15 cellular contexts compared by ENCODE assay signal in the genomic region with DNA sequence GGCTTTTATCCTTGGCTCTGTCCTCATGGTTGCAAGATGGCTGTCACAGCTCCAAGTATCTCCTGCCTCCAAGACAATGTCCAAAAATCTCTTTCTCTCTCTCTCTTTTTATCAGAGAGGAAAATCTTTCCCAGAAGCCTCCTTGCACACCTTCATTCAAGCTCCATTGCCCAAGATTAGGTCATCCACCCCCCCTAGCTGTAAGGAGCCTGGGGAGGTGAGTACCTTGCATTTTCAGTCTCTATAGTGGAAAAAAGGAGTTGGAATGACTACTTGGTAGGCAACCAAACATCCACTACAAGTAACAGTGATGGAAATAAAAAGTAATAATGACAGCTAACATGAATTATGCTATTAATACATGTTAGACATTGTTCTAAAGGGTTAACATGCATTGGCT. TPM values are rescaled to one million over a fixed set of nuclear protein-coding genes. Genes with fewer than 3 reads are reported as not detected.
A peak's percentile ranks its signal among the peaks of the same experiment; 100 is the strongest.
DNase-seq lines count a peak whose midpoint lies in the region; ATAC-seq and FAIRE-seq lines count a peak whose summit lies in the region.
"Had no signal": no experiment of that assay in that cellular context is flagged by ENCODE, and none has a peak within 500 bp of the region (broad histone marks: within the 10 kb centered on the region; RNA-seq: fewer than 3 reads in every experiment).

No MANE protein-coding gene starts in this region.

- FAIRE-seq in frontal cortex (lab: Jason Lieb, UNC), result no peak

- H3K27ac Mint-ChIP-seq in T-helper 2 cell treated with Interferon-gamma antibody and Interleukin-4, amounts not matched to agents 5 μg/mL and 100 μg/mL, for 36 hours, result peak overlapping the region; percentile 81
- peak overlapping the region; percentile 61 for H3K27ac Mint-ChIP-seq in activated naive CD4-positive, alpha-beta T cell treated with anti-CD3 and anti-CD28 coated beads, Interleukin-2, amount 50 U/mL, for 24 hours
- H3K27ac Mint-ChIP-seq in activated T-helper 2 cell treated with anti-CD3 and anti-CD28 coated beads, Interferon-gamma antibody, Interleukin-2, Interleukin-4, amounts not matched to agents 10 μg/mL and 5 μg/mL and 100 μg/mL, durations not matched to agents 14 hours and 24 hours and 36 hours, result peak overlapping the region; percentile 81
- H3K27ac Mint-ChIP-seq in naive B cell, result peak overlapping the region in 4 of 6 donors; percentile 3 to 44 (median 30)

- intact Hi-C loops in activated T-helper 2 cell treated with anti-CD3 and anti-CD28 coated beads, Interferon-gamma antibody, Interleukin-2, Interleukin-4, amounts not matched to agents 10 μg/mL and 5 μg/mL and 100 μg/mL, durations not matched to agents 14 hours and 24 hours and 36 hours (cut with micrococcal nuclease), result no loop called here

- H3K9me3 Mint-ChIP-seq in T-helper 2 cell treated with Interferon-gamma antibody and Interleukin-4, amounts not matched to agents 5 μg/mL and 100 μg/mL, for 36 hours, result peaks cover 7% of the 10 kb centered on the region
- H3K9me3 Mint-ChIP-seq in activated naive CD4-positive, alpha-beta T cell treated with anti-CD3 and anti-CD28 coated beads, Interleukin-2, amount 50 U/mL, for 24 hours, result peaks cover 7% of the 10 kb centered on the region
- H3K9me3 Mint-ChIP-seq in activated T-helper 2 cell treated with anti-CD3 and anti-CD28 coated beads, Interferon-gamma antibody, Interleukin-2, Interleukin-4, amounts not matched to agents 10 μg/mL and 5 μg/mL and 100 μg/mL, durations not matched to agents 14 hours and 24 hours and 36 hours, result peaks cover 5% of the 10 kb centered on the region
- peaks cover 0 to 6% (median 0%) of the 10 kb centered on the region in 7 donors for H3K9me3 Mint-ChIP-seq in naive B cell

- ATAC-seq in naive B cell (ENCODE audit: low read depth in 2 of 2), result no peak
- ATAC-seq: PC-3 had no signal

- H3K27me3 Mint-ChIP-seq in T-helper 2 cell treated with Interferon-gamma antibody and Interleukin-4, amounts not matched to agents 5 μg/mL and 100 μg/mL, for 36 hours (ENCODE audit: low read depth), result no peaks in the 10 kb centered on the region
- H3K27me3 Mint-ChIP-seq in activated naive CD4-positive, alpha-beta T cell treated with anti-CD3 and anti-CD28 coated beads, Interleukin-2, amount 50 U/mL, for 24 hours, result no peaks in the 10 kb centered on the region
- no peaks in the 10 kb centered on the region for H3K27me3 Mint-ChIP-seq in activated T-helper 2 cell treated with anti-CD3 and anti-CD28 coated beads, Interferon-gamma antibody, Interleukin-2, Interleukin-4, amounts not matched to agents 10 μg/mL and 5 μg/mL and 100 μg/mL, durations not matched to agents 14 hours and 24 hours and 36 hours (ENCODE audit: low read depth)
- H3K27me3 Mint-ChIP-seq in naive B cell, result no peaks in the 10 kb centered on the region

- H3K36me3 Mint-ChIP-seq in T-helper 2 cell treated with Interferon-gamma antibody and Interleukin-4, amounts not matched to agents 5 μg/mL and 100 μg/mL, for 36 hours (ENCODE audit: low read depth), result peaks cover 42% of the 10 kb centered on the region
- no peaks in the 10 kb centered on the region for H3K36me3 Mint-ChIP-seq in activated naive CD4-positive, alpha-beta T cell treated with anti-CD3 and anti-CD28 coated beads, Interleukin-2, amount 50 U/mL, for 24 hours
- H3K36me3 Mint-ChIP-seq in activated T-helper 2 cell treated with anti-CD3 and anti-CD28 coated beads, Interferon-gamma antibody, Interleukin-2, Interleukin-4, amounts not matched to agents 10 μg/mL and 5 μg/mL and 100 μg/mL, durations not matched to agents 14 hours and 24 hours and 36 hours (ENCODE audit: low read depth), result peaks cover 53% of the 10 kb centered on the region
- H3K36me3 Mint-ChIP-seq in naive B cell, result no peaks in the 10 kb centered on the region

- no peak for DNase-seq in T-helper 2 cell treated with Interferon-gamma antibody and Interleukin-4, amounts not matched to agents 5 μg/mL and 100 μg/mL, for 36 hours (ENCODE audit: low spot score)
- no peak for DNase-seq in T-helper 2 cell
- no peak for DNase-seq in activated naive CD4-positive, alpha-beta T cell (lab: John Stamatoyannopoulos, UW)
- no peak for DNase-seq in activated T-helper 2 cell treated with anti-CD3 and anti-CD28 coated beads, Interferon-gamma antibody, Interleukin-2, Interleukin-4, amounts not matched to agents 10 μg/mL and 5 μg/mL and 100 μg/mL, durations not matched to agents 14 hours and 24 hours and 36 hours (ENCODE audit: low spot score)
- no peak for DNase-seq in naive B cell
- no peak for DNase-seq in frontal cortex (ENCODE audit: low spot score in 2 of 2)
- no peak for DNase-seq in activated gamma-delta T cell treated with Interleukin-2 at 50 U/mL for 16 hours
- DNase-seq: 8988T, DMS53, H7, NCI-H1105, NCI-H187, NCI-H446, PC-3 had no signal

- peak overlapping the region; percentile 5 for H3K4me3 Mint-ChIP-seq in T-helper 2 cell treated with Interferon-gamma antibody and Interleukin-4, amounts not matched to agents 5 μg/mL and 100 μg/mL, for 36 hours
- peak overlapping the region; percentile 8 for H3K4me3 Mint-ChIP-seq in activated naive CD4-positive, alpha-beta T cell treated with anti-CD3 and anti-CD28 coated beads, Interleukin-2, amount 50 U/mL, for 24 hours
- H3K4me3 Mint-ChIP-seq in activated T-helper 2 cell treated with anti-CD3 and anti-CD28 coated beads, Interferon-gamma antibody, Interleukin-2, Interleukin-4, amounts not matched to agents 10 μg/mL and 5 μg/mL and 100 μg/mL, durations not matched to agents 14 hours and 24 hours and 36 hours (ENCODE audit: low read depth), result no peak overlapping the region
- peak overlapping the region in 2 of 8 donors; percentile 12 to 16 for H3K4me3 Mint-ChIP-seq in naive B cell

- peaks cover 66% of the 10 kb centered on the region for H3K4me1 Mint-ChIP-seq in T-helper 2 cell treated with Interferon-gamma antibody and Interleukin-4, amounts not matched to agents 5 μg/mL and 100 μg/mL, for 36 hours (ENCODE audit: low read depth)
- peaks cover 54% of the 10 kb centered on the region for H3K4me1 Mint-ChIP-seq in activated naive CD4-positive, alpha-beta T cell treated with anti-CD3 and anti-CD28 coated beads, Interleukin-2, amount 50 U/mL, for 24 hours
- peaks cover 67% of the 10 kb centered on the region for H3K4me1 Mint-ChIP-seq in activated T-helper 2 cell treated with anti-CD3 and anti-CD28 coated beads, Interferon-gamma antibody, Interleukin-2, Interleukin-4, amounts not matched to agents 10 μg/mL and 5 μg/mL and 100 μg/mL, durations not matched to agents 14 hours and 24 hours and 36 hours (ENCODE audit: low read depth)
- peaks cover 38 to 71% (median 51%) of the 10 kb centered on the region in 3 donors for H3K4me1 Mint-ChIP-seq in naive B cell

RNA-seq across cellular contexts. Expression of gene NSMCE1, which starts 22.0 kb away (rescaled TPM):
- total RNA-seq in activated T-helper 2 cell treated with anti-CD3 and anti-CD28 coated beads, Interferon-gamma antibody, Interleukin-2, Interleukin-4, amounts not matched to agents 10 μg/mL and 5 μg/mL and 100 μg/mL, durations not matched to agents 14 hours and 24 hours and 36 hours, result 186 and 189 TPM in 2 replicates
- 100 to 1,000 TPM; 178 to 217 (median 195) TPM for polyA plus RNA-seq in naive B cell (ENCODE audit: low read depth in 6 of 6)
- total RNA-seq in frontal cortex, result 35.1 TPM

RNA-seq across cellular contexts. Expression of gene IL4R, which starts 23.2 kb away (rescaled TPM):
- 434 and 437 TPM in 2 replicates for total RNA-seq in activated T-helper 2 cell treated with anti-CD3 and anti-CD28 coated beads, Interferon-gamma antibody, Interleukin-2, Interleukin-4, amounts not matched to agents 10 μg/mL and 5 μg/mL and 100 μg/mL, durations not matched to agents 14 hours and 24 hours and 36 hours
- polyA plus RNA-seq in naive B cell (ENCODE audit: low read depth in 6 of 6), result 1,000 to 10,000 TPM in 1 of 6 donors, 100 to 1,000 TPM in 5; 355 to 1,202 (median 525) TPM
- total RNA-seq in frontal cortex, result 1.6 TPM

Comparison
In these comparisons a context has a peak if more than half of its experiments do, and no peak if none do; other contexts are left out.
1. H3K27ac Mint-ChIP-seq: peak in every context shown above with its lines; median percentile 81 in T-helper 2 cell treated with Interferon-gamma antibody and Interleukin-4, amounts not matched to agents 5 μg/mL and 100 μg/mL, for 36 hours; 81 in activated T-helper 2 cell treated with anti-CD3 and anti-CD28 coated beads, Interferon-gamma antibody, Interleukin-2, Interleukin-4, amounts not matched to agents 10 μg/mL and 5 μg/mL and 100 μg/mL, durations not matched to agents 14 hours and 24 hours and 36 hours; 61 in activated naive CD4-positive, alpha-beta T cell treated with anti-CD3 and anti-CD28 coated beads, Interleukin-2, amount 50 U/mL, for 24 hours; 30 in naive B cell.
2. RNA of gene IL4R, which starts 23.2 kb away (total RNA-seq): 434 to 437 TPM in activated T-helper 2 cell treated with anti-CD3 and anti-CD28 coated beads, Interferon-gamma antibody, Interleukin-2, Interleukin-4, amounts not matched to agents 10 μg/mL and 5 μg/mL and 100 μg/mL, durations not matched to agents 14 hours and 24 hours and 36 hours; 1.6 TPM in frontal cortex (single experiment); every median in the first group is over 100 times any median in the second.